ENCODE assay signal across 1 cellular context in the genomic region with DNA sequence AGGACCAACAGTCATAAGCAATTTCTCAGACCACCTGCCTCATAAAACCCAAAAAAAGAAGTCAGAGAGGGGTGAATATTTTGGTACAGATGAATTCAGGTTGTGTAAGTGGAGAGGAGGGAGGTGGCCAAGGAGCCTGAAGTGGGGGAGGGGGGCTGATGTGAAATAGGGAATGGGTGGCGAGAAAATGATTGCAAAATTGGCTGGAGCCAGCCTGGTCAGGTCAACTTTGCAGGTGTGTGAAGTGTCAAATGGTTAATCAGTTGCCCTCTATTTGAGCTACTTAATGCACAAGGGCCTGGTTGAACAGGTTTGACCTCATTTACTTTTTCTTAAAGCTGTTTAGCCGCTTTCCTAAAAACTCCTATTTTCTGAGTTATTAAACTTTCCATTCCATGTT. TPM values are rescaled to one million over a fixed set of nuclear protein-coding genes. Genes with fewer than 3 reads are reported as not detected.
"Had no signal": no experiment of that assay in that cellular context is flagged by ENCODE, and none has a peak within 500 bp of the region (broad histone marks: within the 10 kb centered on the region; RNA-seq: fewer than 3 reads in every experiment).

No MANE protein-coding gene starts in this region.

RNA-seq across cellular contexts. Expression of gene IGSF3, which starts 38.1 kb away (rescaled TPM):
- polyA plus RNA-seq: immature natural killer cell had no signal
